ENCODE assay signal across 8 cellular contexts in the genomic region with DNA sequence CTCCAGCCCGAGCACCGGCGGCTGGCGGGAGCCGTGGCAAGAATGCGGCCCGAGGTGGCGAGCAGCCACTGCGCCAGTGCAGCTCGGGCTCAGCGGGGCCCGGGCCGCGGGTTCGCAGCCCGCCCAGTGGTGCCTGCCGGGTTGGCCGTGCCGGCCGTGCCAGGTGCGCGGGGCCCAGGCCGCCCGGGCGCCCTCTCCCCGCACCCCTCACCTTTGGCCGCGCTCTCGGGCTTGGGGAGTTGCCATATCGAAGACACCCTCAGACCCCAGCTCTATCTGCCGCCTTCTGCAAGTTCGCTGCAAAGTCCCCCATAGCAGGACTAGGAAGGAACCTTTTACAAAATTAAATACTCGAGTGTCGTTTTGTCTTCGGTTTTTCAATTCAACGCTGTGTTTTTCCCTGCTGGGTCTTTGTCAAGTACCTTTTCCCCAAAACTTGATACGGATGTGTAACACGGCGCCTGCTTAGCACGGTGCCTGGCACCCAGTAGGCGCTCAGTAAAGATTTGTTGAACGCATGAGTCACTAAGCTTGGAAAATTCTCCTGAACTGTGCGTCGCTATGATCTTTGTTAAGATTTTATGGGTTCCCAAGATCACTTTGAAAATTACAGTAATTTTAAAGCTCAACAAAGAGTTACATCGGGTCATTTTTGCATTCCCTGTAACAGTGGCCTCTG. TPM values are rescaled to one million over a fixed set of nuclear protein-coding genes. Genes with fewer than 3 reads are reported as not detected.
DNase-seq lines count a peak whose midpoint lies in the region; ATAC-seq and TF ChIP-seq lines count a peak whose summit lies in the region.

No MANE protein-coding gene starts in this region.

- POLR2A ChIA-PET in MCF 10A (lab: Yijun Ruan, JAX) = interaction anchor here (0.6 to 4.6 kb wide), 19 partner anchors 9 to 328 kb away, joined by 3 to 27 read pairs (median 8); a partner anchor contains a TSS

- H3K9me3 Mint-ChIP-seq in MCF 10A (ENCODE audit: unreplicated experiment) = no peaks in the 10 kb centered on the region

- no peak for TF ChIP-seq CTCF in MCF 10A (IDR thresholded peaks at IDR 0.05; ENCODE audit: unreplicated experiment)
- peak in 1 of 2 donors; percentile 5 for TF ChIP-seq CTCF in left lung (IDR thresholded peaks at IDR 0.05)

- peaks cover 0 to 5% of the 10 kb centered on the region in 2 donors for H3K27me3 ChIP-seq in left lung

- H3K27me3 Mint-ChIP-seq in MCF 10A (ENCODE audit: insufficient read depth, unreplicated experiment) = no peaks in the 10 kb centered on the region

- peaks cover 8% of the 10 kb centered on the region for H3K4me1 Mint-ChIP-seq in MCF 10A (ENCODE audit: insufficient read depth, unreplicated experiment)

- no peak overlapping the region for H3K27ac Mint-ChIP-seq in MCF 10A (ENCODE audit: low read depth, unreplicated experiment)

- no TSS peak for BruUV-seq in MCF 10A (replicated peaks; lab: Mats Ljungman, UMichigan)

- peak overlapping the region; percentile 90 to 91 for H3K4me3 ChIP-seq in left lung

- H3K27ac ChIP-seq in KOPT-K1 (ENCODE audit: low read depth, low read length, poor library complexity, severe bottlenecking) = peak overlapping the region; percentile 74
- peak overlapping the region; percentile 93 to 94 for H3K27ac ChIP-seq in left lung
- peak overlapping the region; percentile 77 for H3K27ac ChIP-seq in temporal lobe (ENCODE audit: low read depth, low read length)

- intact Hi-C loops in MCF 10A (cut with micrococcal nuclease) = no loop called here
- intact Hi-C loops in left lung (cut with DNase I) = no loop called here

- peak overlapping the region; percentile 96 for H3K4me3 Mint-ChIP-seq in MCF 10A (ENCODE audit: unreplicated experiment)

- peaks cover 14% of the 10 kb centered on the region for H3K36me3 Mint-ChIP-seq in MCF 10A (ENCODE audit: insufficient read depth, unreplicated experiment)

- CTCF ChIA-PET in MCF 10A (lab: Yijun Ruan, JAX) = interaction anchor here (0.6 to 1.1 kb wide), 3 partner anchors 38 to 219 kb away, joined by 3 to 7 read pairs (median 4); no protein-coding TSS in a partner anchor

- H3K9me3 ChIP-seq in KOPT-K1 (ENCODE audit: insufficient read depth, low read length, poor library complexity, severe bottlenecking) (no peaks in the 10 kb centered on the region), left lung (no peaks in the 10 kb centered on the region)

- H3K4me1 ChIP-seq in left lung = peaks cover 4 to 45% of the 10 kb centered on the region in 2 donors

- ATAC-seq in left lung = peak; percentile 53

- H3K36me3 ChIP-seq in KOPT-K1 (ENCODE audit: insufficient read depth, low read length) (no peaks in the 10 kb centered on the region), left lung (no peaks in the 10 kb centered on the region)

- DNase-seq in NCI-H1417 (lab: John Stamatoyannopoulos, UW) = peak; percentile 37 to 72 (median 63)
- DNase-seq in NCI-H1417 treated with DMSO at 0.1 percent for 48 hours (lab: John Stamatoyannopoulos, UW) = no peak
- no peak for DNase-seq in MCF 10A (ENCODE audit: unreplicated experiment)
- DNase-seq in left lung = no peak
- DNase-seq in H4 (ENCODE audit: low spot score) = no peak
- no peak for DNase-seq in NCI-H2196 treated with DMSO at 0.1 percent for 48 hours (lab: John Stamatoyannopoulos, UW; ENCODE audit: unreplicated experiment)

RNA-seq across cellular contexts. Expression of a gene that starts 0.7 kb away (rescaled TPM):
- 22.9 and 29.8 TPM in 2 replicates for total RNA-seq in MCF 10A (2022)
- total RNA-seq in left lung = 10 to 100 TPM; 16.0 to 23.6 TPM
- 66.6 TPM for total RNA-seq in temporal lobe
- total RNA-seq in H4 (2014; rRNA removed; shearing (Covaris generic)) = 42.1 and 54.0 TPM in 2 replicates

RNA-seq across cellular contexts. Expression of a gene that starts 0.9 kb away (rescaled TPM):
- total RNA-seq in MCF 10A (2022) (11.5 and 19.9 TPM in 2 replicates), left lung (10 to 100 TPM; 49.0 to 53.9 TPM), temporal lobe (41.1 TPM)
- total RNA-seq in H4 (2014; rRNA removed; shearing (Covaris generic)) = 16.2 and 20.4 TPM in 2 replicates

Comparison
In these comparisons a context has a peak if more than half of its experiments do, and no peak if none do; other contexts are left out.
1. DNase-seq: peak in NCI-H1417 (3 of 3); none in NCI-H1417 treated with DMSO at 0.1 percent for 48 hours (single experiment), MCF 10A (single experiment), left lung (0 of 2), H4 (single experiment) and NCI-H2196 treated with DMSO at 0.1 percent for 48 hours (single experiment).
2. Peak in every context shown above with its lines, with median percentiles within 50 percentile points of each other: H3K27ac ChIP-seq.